In genomic region chr9:133121200-133122166, GRCh38 we compare ENCODE assay signal across 8 cellular contexts.
DNase-seq lines count a peak whose midpoint lies in the region; ATAC-seq lines count a peak whose summit lies in the region.

TSS of gene RALGDS (minus strand) at chr9:133121240. CDS start at chr9:133121154, 86 bp downstream.

- peak within 1 kb of the TSS; percentile 93 to 100 (median 100) for H3K4me2 ChIP-seq in BLaER1 treated with 17β-estradiol and CSF1 and Interleukin-3, amounts not matched to agents 10 nM and 100 nM

- H3K36me3 Mint-ChIP-seq in effector memory CD8-positive, alpha-beta T cell (ENCODE audit: insufficient read depth) = peaks cover 89% of the 10 kb centered on the region
- H3K36me3 Mint-ChIP-seq in memory B cell = no peaks in the 10 kb centered on the region

- no peaks in the 10 kb centered on the region for H3K27me3 Mint-ChIP-seq in effector memory CD8-positive, alpha-beta T cell
- H3K27me3 Mint-ChIP-seq in memory B cell = no peaks in the 10 kb centered on the region

- peak within 1 kb of the TSS; percentile 63 to 87 (median 72) for H3K4me3 ChIP-seq in BLaER1 treated with 17β-estradiol and CSF1 and Interleukin-3, amounts not matched to agents 10 nM and 100 nM

- H4K20me1 ChIP-seq in BLaER1 treated with 17β-estradiol and CSF1 and Interleukin-3, amounts not matched to agents 10 nM and 100 nM = peaks cover 35 to 97% (median 84%) of the 10 kb centered on the region in 11 experiments; a peak in 21 of 22 replicates

- H3K27ac Mint-ChIP-seq in effector memory CD8-positive, alpha-beta T cell = peak within 1 kb of the TSS; percentile 99 to 100
- H3K27ac Mint-ChIP-seq in memory B cell = peak within 1 kb of the TSS; percentile 97

- H3K9me3 Mint-ChIP-seq in effector memory CD8-positive, alpha-beta T cell = no peaks in the 10 kb centered on the region
- H3K9me3 Mint-ChIP-seq in memory B cell = no peaks in the 10 kb centered on the region

- peaks cover 84 to 98% (median 96%) of the 10 kb centered on the region in 10 experiments for H3K4me1 ChIP-seq in BLaER1 treated with 17β-estradiol and CSF1 and Interleukin-3, amounts not matched to agents 10 nM and 100 nM

- H3K36me3 ChIP-seq in BLaER1 treated with 17β-estradiol and CSF1 and Interleukin-3, amounts not matched to agents 10 nM and 100 nM = peaks cover 0 to 14% (median 3%) of the 10 kb centered on the region in 11 experiments; a peak in 7 of 22 replicates

- peak within 1 kb of the TSS; percentile 77 to 92 (median 86) for H3K27ac ChIP-seq in BLaER1 treated with 17β-estradiol and CSF1 and Interleukin-3, amounts not matched to agents 10 nM and 100 nM

- no peaks in the 10 kb centered on the region for H3K27me3 ChIP-seq in BLaER1 treated with 17β-estradiol and CSF1 and Interleukin-3, amounts not matched to agents 10 nM and 100 nM

- peak; percentile 84 for DNase-seq in HK-2 (ENCODE audit: unreplicated experiment)
- peak; percentile 96 for DNase-seq in NOMO-1 treated with DMSO at 0.1 percent for 48 hours (lab: John Stamatoyannopoulos, UW; ENCODE audit: unreplicated experiment)
- peak; percentile 80 for DNase-seq in activated CD8-positive, alpha-beta memory T cell treated with anti-CD3 and anti-CD28 coated beads for 4 hours (ENCODE audit: low read depth in 2 of 2)
- peak; percentile 80 to 85 (median 84) for DNase-seq in effector memory CD8-positive, alpha-beta T cell
- DNase-seq in memory B cell (ENCODE audit: low spot score in 2 of 2) = peak; percentile 91 to 92
- DNase-seq in stimulated activated CD8-positive, alpha-beta memory T cell treated with anti-CD3 and anti-CD28 coated beads, Interleukin-12 subunit alpha, Interleukin-12 subunit beta, amount 100 ng/mL, for 1 hour (ENCODE audit: low read depth) = peak; percentile 85

- H3K9me3 ChIP-seq in BLaER1 treated with 17β-estradiol and CSF1 and Interleukin-3, amounts not matched to agents 10 nM and 100 nM (replicated peaks in 1 of 11) = no peaks in the 10 kb centered on the region

- ATAC-seq in GM19452 (IDR thresholded peaks at IDR 0.05; ENCODE audit: unreplicated experiment) = peak; percentile 67
- peak; percentile 75 for ATAC-seq in effector memory CD8-positive, alpha-beta T cell (replicated peaks)
- peak; percentile 75 for ATAC-seq in memory B cell (ENCODE audit: low read depth)

- H3K4me3 Mint-ChIP-seq in effector memory CD8-positive, alpha-beta T cell = peak within 1 kb of the TSS; percentile 65 to 78
- peak within 1 kb of the TSS; percentile 80 for H3K4me3 Mint-ChIP-seq in memory B cell

- H3K4me1 Mint-ChIP-seq in effector memory CD8-positive, alpha-beta T cell (ENCODE audit: low read depth in 2 of 2) = peaks cover 63% of the 10 kb centered on the region in 2 donors
- peaks cover 38% of the 10 kb centered on the region for H3K4me1 Mint-ChIP-seq in memory B cell

- peak within 1 kb of the TSS; percentile 79 to 91 (median 86) for H3K9ac ChIP-seq in BLaER1 treated with 17β-estradiol and CSF1 and Interleukin-3, amounts not matched to agents 10 nM and 100 nM

Comparison
In these comparisons a context has a peak if more than half of its experiments do, and no peak if none do; other contexts are left out.
1. Peak in every context shown above with its lines: DNase-seq, ATAC-seq, H3K4me3 ChIP-seq and H3K27ac ChIP-seq.